1 cellular context compared by ENCODE assay signal in the genomic region with DNA sequence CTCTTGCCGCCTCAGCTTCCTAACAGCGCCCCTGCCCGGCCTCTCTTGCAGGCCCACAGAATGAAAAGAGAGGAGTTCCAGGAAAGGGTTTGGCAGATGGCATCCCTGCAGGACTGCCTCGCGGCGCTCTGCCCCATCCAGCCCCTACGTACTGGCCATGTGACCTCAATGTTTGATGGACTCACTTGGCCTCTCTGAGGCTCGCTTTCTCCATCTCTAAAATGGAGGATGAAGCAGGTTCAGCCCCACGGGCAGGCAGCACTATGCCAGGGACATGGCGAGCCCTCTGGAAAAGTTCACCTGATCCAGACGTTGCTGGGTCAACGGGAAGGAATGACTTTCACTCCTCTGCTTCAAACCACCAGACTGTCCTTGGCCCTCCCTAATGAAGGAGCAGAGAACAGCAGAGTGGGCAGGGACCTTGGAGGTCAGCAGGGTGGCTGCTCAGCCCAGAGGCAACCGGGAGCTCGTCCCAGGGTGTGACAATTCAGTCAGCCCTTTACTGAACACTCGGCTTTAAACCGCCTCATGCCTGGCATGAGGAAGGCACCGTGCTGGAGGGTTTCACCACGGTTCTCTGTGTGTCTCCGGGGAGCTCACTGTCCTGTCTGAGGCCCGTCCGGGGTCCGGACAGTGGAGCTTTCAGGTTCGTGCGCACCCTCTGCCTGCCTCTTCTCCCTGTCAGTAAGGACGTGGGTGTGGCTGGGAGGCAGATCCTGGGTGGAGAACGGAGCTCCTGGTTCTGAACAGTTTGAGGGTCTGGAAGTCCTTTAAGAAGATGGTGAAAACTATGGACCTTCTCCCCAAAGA.
TF ChIP-seq lines count a peak whose summit lies in the region.

No MANE protein-coding gene starts in this region.

TF ChIP-seq in K562, 482 proteins besides CTCF, POLR2A, EP300 and RAD21:
- TF ChIP-seq XRCC5 (IDR thresholded peaks at IDR 0.05; ENCODE audit: low read depth, low read length) (no peak), LCOR (CRISPR knock-in tag; IDR thresholded peaks at IDR 0.05) (no peak), KHSRP (IDR thresholded peaks at IDR 0.05) (no peak), ZNF764 (CRISPR knock-in tag; IDR thresholded peaks at IDR 0.05; ENCODE audit: low read depth) (no peak), ZNF324 (CRISPR knock-in tag; IDR thresholded peaks at IDR 0.05) (no peak), ASH1L (IDR thresholded peaks at IDR 0.05; ENCODE audit: borderline replicate concordance, low read depth, partially characterized antibody) (no peak), PRPF4 (IDR thresholded peaks at IDR 0.05; ENCODE audit: insufficient read depth, low read depth, low read length, poor library complexity, severe bottlenecking) (no peak)
